ENCODE assay signal across 25 cellular contexts in genomic region chr16:2595376-2596200, GRCh38. TPM values are rescaled to one million over a fixed set of nuclear protein-coding genes. Genes with fewer than 3 reads are reported as not detected.
DNase-seq lines count a peak whose midpoint lies in the region; ATAC-seq lines count a peak whose summit lies in the region.
"Had no signal": no experiment of that assay in that cellular context is flagged by ENCODE, and none has a peak within 500 bp of the region (broad histone marks: within the 10 kb centered on the region; RNA-seq: fewer than 3 reads in every experiment).

No MANE protein-coding gene starts in this region.

- peaks cover 28% of the 10 kb centered on the region for H3K4me1 Mint-ChIP-seq in activated naive CD8-positive, alpha-beta T cell treated with anti-CD3 and anti-CD28 coated beads, Interleukin-2, amount 50 U/mL, for 24 hours
- peaks cover 22% of the 10 kb centered on the region for H3K4me1 Mint-ChIP-seq in activated naive CD8-positive, alpha-beta T cell treated with anti-CD3 and anti-CD28 coated beads for 36 hours
- H3K4me1 Mint-ChIP-seq in activated T-helper 17 cell treated with anti-CD3 and anti-CD28 coated beads, Interleukin-2, amount 50 U/mL, for 72 hours = peaks cover 13% of the 10 kb centered on the region
- H3K4me1 Mint-ChIP-seq in stimulated activated memory B cell treated with anti-CD40 and anti-IgM and Interleukin-4, amounts not matched to agents 10 μg/mL and 1 μg/mL and 100 μg/mL, for 72 hours = peaks cover 29% of the 10 kb centered on the region

- H3K27me3 Mint-ChIP-seq in activated naive CD8-positive, alpha-beta T cell treated with anti-CD3 and anti-CD28 coated beads, Interleukin-2, amount 50 U/mL, for 24 hours = no peaks in the 10 kb centered on the region
- H3K27me3 Mint-ChIP-seq in activated naive CD8-positive, alpha-beta T cell treated with anti-CD3 and anti-CD28 coated beads for 36 hours = no peaks in the 10 kb centered on the region
- H3K27me3 Mint-ChIP-seq in activated T-helper 17 cell treated with anti-CD3 and anti-CD28 coated beads, Interleukin-2, amount 50 U/mL, for 72 hours = no peaks in the 10 kb centered on the region
- no peaks in the 10 kb centered on the region for H3K27me3 Mint-ChIP-seq in stimulated activated memory B cell treated with anti-CD40 and anti-IgM and Interleukin-4, amounts not matched to agents 10 μg/mL and 1 μg/mL and 100 μg/mL, for 72 hours
- H3K27me3 Mint-ChIP-seq: activated CD4-positive, alpha-beta T cell treated with anti-CD3 and anti-CD28 coated beads, Interleukin-2, amount 10 ng/mL, durations not matched to agents 24 days and 14 days had no signal

- no peak overlapping the region for H3K4me3 Mint-ChIP-seq in activated naive CD8-positive, alpha-beta T cell treated with anti-CD3 and anti-CD28 coated beads, Interleukin-2, amount 50 U/mL, for 24 hours
- H3K4me3 Mint-ChIP-seq in activated naive CD8-positive, alpha-beta T cell treated with anti-CD3 and anti-CD28 coated beads for 36 hours = no peak overlapping the region
- H3K4me3 Mint-ChIP-seq in activated T-helper 17 cell treated with anti-CD3 and anti-CD28 coated beads, Interleukin-2, amount 50 U/mL, for 72 hours = no peak overlapping the region
- H3K4me3 Mint-ChIP-seq in stimulated activated memory B cell treated with anti-CD40 and anti-IgM and Interleukin-4, amounts not matched to agents 10 μg/mL and 1 μg/mL and 100 μg/mL, for 72 hours = no peak overlapping the region
- H3K4me3 Mint-ChIP-seq: activated CD4-positive, alpha-beta T cell treated with anti-CD3 and anti-CD28 coated beads, Interleukin-2, amount 10 ng/mL, durations not matched to agents 24 days and 14 days; T-helper 1 cell treated with Interleukin-12 subunit alpha and Interleukin-12 subunit beta and Interleukin-4 antibody, amounts not matched to agents 30 μg/mL and 1 μg/mL, for 36 hours had no signal

- ATAC-seq in activated naive CD8-positive, alpha-beta T cell treated with anti-CD3 and anti-CD28 coated beads, Interleukin-2, amount 50 U/mL, for 24 hours = no peak
- no peak for ATAC-seq in activated T-helper 17 cell treated with anti-CD3 and anti-CD28 coated beads, Interleukin-2, amount 50 U/mL, for 72 hours (replicated peaks)
- ATAC-seq in stimulated activated memory B cell treated with anti-CD40 and anti-IgM and Interleukin-4, amounts not matched to agents 10 μg/mL and 1 μg/mL and 100 μg/mL, for 72 hours = no peak
- ATAC-seq: right lobe of liver had no signal

- H3K27ac Mint-ChIP-seq in activated naive CD8-positive, alpha-beta T cell treated with anti-CD3 and anti-CD28 coated beads, Interleukin-2, amount 50 U/mL, for 24 hours = peak overlapping the region; percentile 32
- no peak overlapping the region for H3K27ac Mint-ChIP-seq in activated naive CD8-positive, alpha-beta T cell treated with anti-CD3 and anti-CD28 coated beads for 36 hours
- H3K27ac Mint-ChIP-seq in activated T-helper 17 cell treated with anti-CD3 and anti-CD28 coated beads, Interleukin-2, amount 50 U/mL, for 72 hours = peak overlapping the region; percentile 77
- peak overlapping the region; percentile 27 for H3K27ac Mint-ChIP-seq in stimulated activated memory B cell treated with anti-CD40 and anti-IgM and Interleukin-4, amounts not matched to agents 10 μg/mL and 1 μg/mL and 100 μg/mL, for 72 hours
- H3K27ac Mint-ChIP-seq: activated CD4-positive, alpha-beta T cell treated with anti-CD3 and anti-CD28 coated beads, Interleukin-2, amount 10 ng/mL, durations not matched to agents 24 days and 14 days; T-helper 1 cell treated with Interleukin-12 subunit alpha and Interleukin-12 subunit beta and Interleukin-4 antibody, amounts not matched to agents 30 μg/mL and 1 μg/mL, for 36 hours had no signal

- peaks cover 7% of the 10 kb centered on the region for H3K36me3 Mint-ChIP-seq in activated naive CD8-positive, alpha-beta T cell treated with anti-CD3 and anti-CD28 coated beads, Interleukin-2, amount 50 U/mL, for 24 hours (ENCODE audit: low read depth)
- H3K36me3 Mint-ChIP-seq in activated naive CD8-positive, alpha-beta T cell treated with anti-CD3 and anti-CD28 coated beads for 36 hours = peaks cover 2% of the 10 kb centered on the region
- peaks cover 69% of the 10 kb centered on the region for H3K36me3 Mint-ChIP-seq in activated T-helper 17 cell treated with anti-CD3 and anti-CD28 coated beads, Interleukin-2, amount 50 U/mL, for 72 hours (ENCODE audit: low read depth)
- H3K36me3 Mint-ChIP-seq in stimulated activated memory B cell treated with anti-CD40 and anti-IgM and Interleukin-4, amounts not matched to agents 10 μg/mL and 1 μg/mL and 100 μg/mL, for 72 hours = peaks cover 33% of the 10 kb centered on the region

- no peak for DNase-seq in activated naive CD8-positive, alpha-beta T cell treated with anti-CD3 and anti-CD28 coated beads, Interleukin-2, amount 50 U/mL, for 24 hours
- DNase-seq in activated naive CD8-positive, alpha-beta T cell treated with anti-CD3 and anti-CD28 coated beads for 36 hours = no peak
- DNase-seq in left kidney (ENCODE audit: low read depth, low spot score) (peak; percentile 56), NCI-H345 treated with DMSO at 0.1 percent for 48 hours (lab: John Stamatoyannopoulos, UW; ENCODE audit: unreplicated experiment) (no peak), hypothalamus (lab: John Stamatoyannopoulos, UW) (no peak)
- no peak for DNase-seq in activated naive CD4-positive, alpha-beta T cell treated with Interleukin-2 at 50 U/mL for 16 hours
- DNase-seq: activated CD4-positive, alpha-beta T cell treated with anti-CD3 and anti-CD28 coated beads, Interleukin-2, amount 10 ng/mL, durations not matched to agents 24 days and 14 days; activated CD8-positive, alpha-beta memory T cell treated with anti-CD3 and anti-CD28 coated beads, Interleukin-2, amount 50 U/mL, for 4 hours; activated gamma-delta T cell treated with Interleukin-2 at 50 U/mL for 16 hours; amniotic stem cell; C1 segment of cervical spinal cord; foreskin melanocyte; IMR-90; mesenchymal stem cell; NCI-H1417; NCI-H2107; NCI-H524; Peyer's patch; SJCRH30; stimulated activated CD8-positive, alpha-beta memory T cell treated with anti-CD3 and anti-CD28 coated beads, Interleukin-4, amount 100 ng/mL, for 48 hours; uterus had no signal

- no peaks in the 10 kb centered on the region for H3K9me3 Mint-ChIP-seq in activated naive CD8-positive, alpha-beta T cell treated with anti-CD3 and anti-CD28 coated beads, Interleukin-2, amount 50 U/mL, for 24 hours
- no peaks in the 10 kb centered on the region for H3K9me3 Mint-ChIP-seq in activated naive CD8-positive, alpha-beta T cell treated with anti-CD3 and anti-CD28 coated beads for 36 hours
- no peaks in the 10 kb centered on the region for H3K9me3 Mint-ChIP-seq in activated T-helper 17 cell treated with anti-CD3 and anti-CD28 coated beads, Interleukin-2, amount 50 U/mL, for 72 hours
- H3K9me3 Mint-ChIP-seq in stimulated activated memory B cell treated with anti-CD40 and anti-IgM and Interleukin-4, amounts not matched to agents 10 μg/mL and 1 μg/mL and 100 μg/mL, for 72 hours = no peaks in the 10 kb centered on the region
- H3K9me3 Mint-ChIP-seq: activated CD4-positive, alpha-beta T cell treated with anti-CD3 and anti-CD28 coated beads, Interleukin-2, amount 10 ng/mL, durations not matched to agents 24 days and 14 days; T-helper 1 cell treated with Interleukin-12 subunit alpha and Interleukin-12 subunit beta and Interleukin-4 antibody, amounts not matched to agents 30 μg/mL and 1 μg/mL, for 36 hours had no signal

RNA-seq across cellular contexts. Expression of gene PDPK1, which starts 57.8 kb away (rescaled TPM):
- 10 to 100 TPM; 36.5 to 42.2 TPM for total RNA-seq in activated naive CD8-positive, alpha-beta T cell treated with anti-CD3 and anti-CD28 coated beads for 36 hours
- 10 to 100 TPM; 52.1 to 67.7 TPM for total RNA-seq in activated T-helper 17 cell treated with anti-CD3 and anti-CD28 coated beads, Interleukin-2, amount 50 U/mL, for 72 hours
